In genomic region chr4:124529131-124529530, GRCh38 we compare ENCODE assay signal across 21 cellular contexts.
"Had no signal": no experiment of that assay in that cellular context is flagged by ENCODE, and none has a peak within 500 bp of the region (broad histone marks: within the 10 kb centered on the region; RNA-seq: fewer than 3 reads in every experiment).

No MANE protein-coding gene starts in this region.

- H3K27ac ChIP-seq: esophagus muscularis mucosa, gastroesophageal sphincter, neutrophil, skin epidermis, upper lobe of left lung, vagina had no signal

- H3K4me3 ChIP-seq: esophagus muscularis mucosa, gastroesophageal sphincter, skin epidermis, upper lobe of left lung, vagina had no signal

- DNase-seq: activated B cell treated with CpG ODN at 0.5 μM for 24 hours; activated CD4-positive, alpha-beta T cell treated with anti-CD3 and anti-CD28 coated beads, Interleukin-2, amount 50 U/mL, for 1 hour; activated CD8-positive, alpha-beta T cell treated with anti-CD3 and anti-CD28 coated beads for 36 hours; activated naive CD8-positive, alpha-beta T cell treated with anti-CD3 and anti-CD28 coated beads, Interleukin-2, amount 50 U/mL, for 24 hours; activated T-cell treated with anti-CD3 and anti-CD28 coated beads, Interleukin-2, amount 50 U/mL, for 48 hours; dermis blood vessel endothelial cell; effector CD4-positive, alpha-beta T cell; hippocampal formation; left cardiac atrium; naive B cell; nephron progenitor cell; stimulated activated CD4-positive, alpha-beta T cell treated with anti-CD3 and anti-CD28 coated beads, Interleukin-12 subunit alpha, Interleukin-12 subunit beta, amount 100 ng/mL, for 4 hours; stimulated activated CD4-positive, alpha-beta T cell treated with anti-CD3 and anti-CD28 coated beads, Interleukin-4, amount 100 ng/mL, for 24 hours; substantia nigra; T-helper 1 cell; upper lobe of left lung had no signal

- H3K36me3 ChIP-seq: esophagus muscularis mucosa, gastroesophageal sphincter, neutrophil, upper lobe of left lung, vagina had no signal

- H3K9me3 ChIP-seq: esophagus muscularis mucosa, gastroesophageal sphincter, neutrophil, upper lobe of left lung, vagina had no signal
